ENCODE assay signal across 23 cellular contexts in the genomic region with DNA sequence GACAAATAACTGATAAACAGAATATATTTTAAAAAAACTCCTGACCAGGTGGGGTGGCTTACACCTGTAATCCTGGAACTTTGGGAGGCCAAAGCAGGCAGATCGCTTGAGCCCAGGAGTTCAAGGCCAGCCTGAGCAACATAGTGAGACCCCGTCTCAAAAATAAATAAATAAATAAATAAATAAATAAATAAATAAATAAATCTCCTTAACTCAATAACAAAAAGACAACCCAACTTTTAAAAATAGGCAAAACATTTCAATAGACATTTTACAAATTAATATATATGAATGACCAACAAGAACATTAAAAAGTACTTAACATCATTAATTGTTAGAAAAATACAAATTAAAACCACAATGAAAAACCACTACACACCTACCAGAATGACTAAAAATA. TPM values are rescaled to one million over a fixed set of nuclear protein-coding genes. Genes with fewer than 3 reads are reported as not detected.
DNase-seq lines count a peak whose midpoint lies in the region; ATAC-seq, FAIRE-seq and TF ChIP-seq lines count a peak whose summit lies in the region.
"Had no signal": no experiment of that assay in that cellular context is flagged by ENCODE, and none has a peak within 500 bp of the region (broad histone marks: within the 10 kb centered on the region; RNA-seq: fewer than 3 reads in every experiment).

No MANE protein-coding gene starts in this region.

- POLR2A ChIA-PET in HEK293 (lab: Yijun Ruan, JAX) = no interaction called here

- 85 to 86% (median 86%) methylated on average over 2 of the region's 2 CpGs for WGBS in small intestine, 3 donors

- H3K27ac Mint-ChIP-seq in stimulated activated effector memory CD8-positive, alpha-beta T cell treated with anti-CD3 and anti-CD28 coated beads, Interleukin-12 subunit alpha, Interleukin-12 subunit beta, amount 100 ng/mL, for 72 hours = no peak overlapping the region
- H3K27ac Mint-ChIP-seq: CD14-positive monocyte; CD4-positive, alpha-beta T cell had no signal

- H3K4me3 ChIP-seq in HEK293 (ENCODE audit: low read depth, low read length) (no peak overlapping the region), small intestine (ENCODE audit: low read depth in 1 of 2, low read length in 2 of 2) (no peak overlapping the region)
- H3K4me3 ChIP-seq: BLaER1 treated with 17β-estradiol and CSF1 and Interleukin-3, amounts not matched to agents 10 nM and 100 nM; GM23248 had no signal

- no peaks in the 10 kb centered on the region for H3K4me1 Mint-ChIP-seq in stimulated activated effector memory CD8-positive, alpha-beta T cell treated with anti-CD3 and anti-CD28 coated beads, Interleukin-12 subunit alpha, Interleukin-12 subunit beta, amount 100 ng/mL, for 72 hours
- H3K4me1 Mint-ChIP-seq: CD14-positive monocyte had no signal

- no peaks in the 10 kb centered on the region for H3K9me3 Mint-ChIP-seq in stimulated activated effector memory CD8-positive, alpha-beta T cell treated with anti-CD3 and anti-CD28 coated beads, Interleukin-12 subunit alpha, Interleukin-12 subunit beta, amount 100 ng/mL, for 72 hours
- H3K9me3 Mint-ChIP-seq: CD4-positive, alpha-beta T cell had no signal

- H3K27me3 ChIP-seq in small intestine (ENCODE audit: control insufficient read depth in 2 of 2, insufficient read depth in 2 of 2, low read length in 2 of 2) = no peaks in the 10 kb centered on the region
- H3K27me3 ChIP-seq: BLaER1 treated with 17β-estradiol and CSF1 and Interleukin-3, amounts not matched to agents 10 nM and 100 nM had no signal

- H3K4me3 Mint-ChIP-seq in stimulated activated effector memory CD8-positive, alpha-beta T cell treated with anti-CD3 and anti-CD28 coated beads, Interleukin-12 subunit alpha, Interleukin-12 subunit beta, amount 100 ng/mL, for 72 hours = no peak overlapping the region
- H3K4me3 Mint-ChIP-seq: CD14-positive monocyte; CD4-positive, alpha-beta T cell had no signal

- TF ChIP-seq CTCF in HEK293 (tag by site-specific recombination; IDR thresholded peaks at IDR 0.05) = no peak

- H3K36me3 ChIP-seq in HEK293 (ENCODE audit: control insufficient read depth in 2 of 2, insufficient read depth in 1 of 2, low read length in 2 of 2) = no peaks in the 10 kb centered on the region
- no peaks in the 10 kb centered on the region for H3K36me3 ChIP-seq in small intestine (ENCODE audit: control insufficient read depth in 2 of 2, insufficient read depth in 2 of 2, low read length in 2 of 2)
- H3K36me3 ChIP-seq: BE2C; BLaER1 treated with 17β-estradiol and CSF1 and Interleukin-3, amounts not matched to agents 10 nM and 100 nM had no signal

- FAIRE-seq in frontal cortex (lab: Jason Lieb, UNC) (peak; percentile 79), small intestine (lab: Jason Lieb, UNC) (peak; percentile 91)
- FAIRE-seq: G401.6, GM12892, GM19239, H1 had no signal

- H3K36me3 Mint-ChIP-seq in stimulated activated effector memory CD8-positive, alpha-beta T cell treated with anti-CD3 and anti-CD28 coated beads, Interleukin-12 subunit alpha, Interleukin-12 subunit beta, amount 100 ng/mL, for 72 hours = no peaks in the 10 kb centered on the region
- H3K36me3 Mint-ChIP-seq: CD14-positive monocyte had no signal

- H3K27ac ChIP-seq in HEK293 (ENCODE audit: extremely low read depth, low read depth, low read length) (no peak overlapping the region), small intestine (ENCODE audit: low read depth in 1 of 2, low read length in 1 of 2) (no peak overlapping the region)
- H3K27ac ChIP-seq: BLaER1 treated with 17β-estradiol and CSF1 and Interleukin-3, amounts not matched to agents 10 nM and 100 nM; GM23248 had no signal

- DNase-seq in frontal cortex (ENCODE audit: low spot score in 2 of 2) (no peak), small intestine (no peak), mucosa of gallbladder (ENCODE audit: low spot score) (no peak)
- no peak for DNase-seq in stimulated activated effector memory CD8-positive, alpha-beta T cell treated with anti-CD3 and anti-CD28 coated beads, Interleukin-12 subunit alpha, Interleukin-12 subunit beta, amount 100 ng/mL, for 72 hours (ENCODE audit: low spot score in 2 of 2)
- no peak for DNase-seq in stimulated activated CD4-positive, alpha-beta T cell treated with anti-CD3 and anti-CD28 coated beads, Interleukin-12 subunit alpha, Interleukin-12 subunit beta, amount 100 ng/mL, for 4 hours
- DNase-seq: ACHN; AML-193; BE2C; Calu3; CD4-positive, alpha-beta T cell; COR-L47; DMS153; DND-41; GM23248; H7; HCEC 1CT had no signal

- H3K4me1 ChIP-seq in HEK293 (ENCODE audit: control insufficient read depth, insufficient read depth, low read length) (no peaks in the 10 kb centered on the region), small intestine (ENCODE audit: control insufficient read depth in 2 of 2, insufficient read depth in 1 of 2, low read depth in 1 of 2, low read length in 1 of 2) (no peaks in the 10 kb centered on the region)
- H3K4me1 ChIP-seq: BE2C had no signal

- H3K9me3 ChIP-seq in HEK293 (ENCODE audit: control insufficient read depth, insufficient read depth, low read depth, low read length) (0 out of 2 replicates have a peak, but pooled peaks cover 2% of the 10 kb centered on the region), small intestine (ENCODE audit: control insufficient read depth, low read depth) (no peaks in the 10 kb centered on the region)
- H3K9me3 ChIP-seq: BE2C had no signal

- ATAC-seq in stimulated activated effector memory CD8-positive, alpha-beta T cell treated with anti-CD3 and anti-CD28 coated beads, Interleukin-12 subunit alpha, Interleukin-12 subunit beta, amount 100 ng/mL, for 72 hours = no peak

- CTCF ChIA-PET in HEK293 (lab: Yijun Ruan, JAX) = interaction anchor here (0.9 kb wide), 1 partner anchor 174 kb away, joined by 4 read pairs; no protein-coding TSS in a partner anchor

TF ChIP-seq in HEK293, 187 proteins besides CTCF, POLR2A, EP300 and RAD21 (continues in another document):
- TF ChIP-seq ZNF660 (tag by site-specific recombination; IDR thresholded peaks at IDR 0.05) (no peak), ZBTB8A (tag by site-specific recombination; IDR thresholded peaks at IDR 0.05) (peak; percentile 78), YY1 (tag by site-specific recombination; IDR thresholded peaks at IDR 0.05) (no peak), ZNF426 (tag by site-specific recombination; IDR thresholded peaks at IDR 0.05) (peak; percentile 88), ZNF112 (tag by site-specific recombination; IDR thresholded peaks at IDR 0.05) (no peak), ZBTB1 (tag by site-specific recombination; IDR thresholded peaks at IDR 0.05) (peak; percentile 47; the same call in 1 of the 2 replicates), ZNF704 (tag by site-specific recombination; IDR thresholded peaks at IDR 0.05) (no peak), ZNF366 (tag by site-specific recombination; conservative IDR thresholded peaks at IDR 0.05) (no peak)
- TF ChIP-seq, protein P1, sequence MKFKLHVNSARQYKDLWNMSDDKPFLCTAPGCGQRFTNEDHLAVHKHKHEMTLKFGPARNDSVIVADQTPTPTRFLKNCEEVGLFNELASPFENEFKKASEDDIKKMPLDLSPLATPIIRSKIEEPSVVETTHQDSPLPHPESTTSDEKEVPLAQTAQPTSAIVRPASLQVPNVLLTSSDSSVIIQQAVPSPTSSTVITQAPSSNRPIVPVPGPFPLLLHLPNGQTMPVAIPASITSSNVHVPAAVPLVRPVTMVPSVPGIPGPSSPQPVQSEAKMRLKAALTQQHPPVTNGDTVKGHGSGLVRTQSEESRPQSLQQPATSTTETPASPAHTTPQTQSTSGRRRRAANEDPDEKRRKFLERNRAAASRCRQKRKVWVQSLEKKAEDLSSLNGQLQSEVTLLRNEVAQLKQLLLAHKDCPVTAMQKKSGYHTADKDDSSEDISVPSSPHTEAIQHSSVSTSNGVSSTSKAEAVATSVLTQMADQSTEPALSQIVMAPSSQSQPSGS (tag by site-specific recombination; IDR thresholded peaks at IDR 0.05; ENCODE audit: low read depth) = no peak
- TF ChIP-seq, protein P2, sequence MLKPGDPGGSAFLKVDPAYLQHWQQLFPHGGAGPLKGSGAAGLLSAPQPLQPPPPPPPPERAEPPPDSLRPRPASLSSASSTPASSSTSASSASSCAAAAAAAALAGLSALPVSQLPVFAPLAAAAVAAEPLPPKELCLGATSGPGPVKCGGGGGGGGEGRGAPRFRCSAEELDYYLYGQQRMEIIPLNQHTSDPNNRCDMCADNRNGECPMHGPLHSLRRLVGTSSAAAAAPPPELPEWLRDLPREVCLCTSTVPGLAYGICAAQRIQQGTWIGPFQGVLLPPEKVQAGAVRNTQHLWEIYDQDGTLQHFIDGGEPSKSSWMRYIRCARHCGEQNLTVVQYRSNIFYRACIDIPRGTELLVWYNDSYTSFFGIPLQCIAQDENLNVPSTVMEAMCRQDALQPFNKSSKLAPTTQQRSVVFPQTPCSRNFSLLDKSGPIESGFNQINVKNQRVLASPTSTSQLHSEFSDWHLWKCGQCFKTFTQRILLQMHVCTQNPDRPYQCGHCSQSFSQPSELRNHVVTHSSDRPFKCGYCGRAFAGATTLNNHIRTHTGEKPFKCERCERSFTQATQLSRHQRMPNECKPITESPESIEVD (tag by site-specific recombination; IDR thresholded peaks at IDR 0.05) = no peak

RNA-seq across cellular contexts. Expression of gene CAPRIN2, which starts 56.2 kb away (rescaled TPM):
- total RNA-seq in frontal cortex (30.6 TPM), mucosa of gallbladder (15.9 TPM)
- polyA plus RNA-seq in small intestine = 1 to 10 TPM; 6.0 to 9.8 (median 7.8) TPM
